Comparison of ENCODE assay signal across 8 cellular contexts in genomic region chr2:12456293-12457151, GRCh38.
A peak's percentile ranks its signal among the peaks of the same experiment; 100 is the strongest.
DNase-seq lines count a peak whose midpoint lies in the region; ATAC-seq and TF ChIP-seq lines count a peak whose summit lies in the region.

No MANE protein-coding gene starts in this region.

- peaks cover 6% of the 10 kb centered on the region for H3K36me3 Mint-ChIP-seq in activated naive CD8-positive, alpha-beta T cell

- no peak overlapping the region for H3K4me3 ChIP-seq in BJ (ENCODE audit: low read depth, low read length)
- peak overlapping the region in 1 of 2 donors; percentile 17 for H3K4me3 ChIP-seq in right atrium auricular region
- peak overlapping the region in 6 of 8 donors; percentile 17 to 65 (median 34) for H3K4me3 ChIP-seq in spleen

- H3K36me3 ChIP-seq in BJ (ENCODE audit: control insufficient read depth, insufficient read depth, low read length) (no peaks in the 10 kb centered on the region), right atrium auricular region (no peaks in the 10 kb centered on the region), spleen (no peaks in the 10 kb centered on the region)

- POLR2A ChIA-PET in BJ (lab: Charles Lee), result no interaction called here

- H3K27ac ChIP-seq in right atrium auricular region (peak overlapping the region; percentile 14 to 76), spleen (peak overlapping the region; percentile 50 to 90 (median 84))

- H3K9me3 ChIP-seq in right atrium auricular region (no peaks in the 10 kb centered on the region), spleen (peaks cover 0 to 4% (median 0%) of the 10 kb centered on the region in 8 donors)

- CTCF ChIA-PET in BJ (lab: Yijun Ruan, JAX), result interaction anchor here (0.6 kb wide), 1 partner anchor 83 kb away, joined by 3 read pairs; no protein-coding TSS in a partner anchor

- no peaks in the 10 kb centered on the region for H3K27me3 Mint-ChIP-seq in activated naive CD8-positive, alpha-beta T cell

- 6 to 18% (median 14%) methylated on average over 7 of the region's 7 CpGs for WGBS in spleen, 5 donors

- TF ChIP-seq CTCF in BJ (IDR thresholded peaks at IDR 0.05; ENCODE audit: insufficient read depth, low read depth, low read length) (no peak), right atrium auricular region (IDR thresholded peaks at IDR 0.05) (no peak), spleen (IDR thresholded peaks at IDR 0.05 in 8 of 11, conservative IDR thresholded peaks at IDR 0.05 in 3 of 11) (no peak)

- H3K27ac Mint-ChIP-seq in activated naive CD8-positive, alpha-beta T cell, result peak overlapping the region; percentile 93

- H3K4me3 Mint-ChIP-seq in activated naive CD8-positive, alpha-beta T cell, result peak overlapping the region; percentile 78

- H3K9me3 Mint-ChIP-seq in activated naive CD8-positive, alpha-beta T cell (ENCODE audit: low read depth), result peaks cover 7% of the 10 kb centered on the region

- H3K4me1 ChIP-seq in right atrium auricular region, result peaks cover 0 to 16% of the 10 kb centered on the region in 2 donors
- H3K4me1 ChIP-seq in spleen, result peaks cover 6 to 49% (median 25%) of the 10 kb centered on the region in 6 donors

- DNase-seq in BJ (ENCODE audit: low read depth) (peak; percentile 98), right atrium auricular region (ENCODE audit: low spot score) (peak; percentile 97), spleen (peak; percentile 93), NCI-H1436 (lab: John Stamatoyannopoulos, UW) (no peak)

- ATAC-seq in GM19372 (IDR thresholded peaks at IDR 0.05; ENCODE audit: low read depth, unreplicated experiment) (peak; percentile 100), HG03460 (IDR thresholded peaks at IDR 0.05; ENCODE audit: unreplicated experiment) (peak; percentile 87), SK-N-SH treated with all-trans-retinoic acid at 6 μM for 48 hours (peak; percentile 39; the same call in 1 of the 3 replicates)

- no peak for TF ChIP-seq POLR2A in spleen (IDR thresholded peaks at IDR 0.05)

- intact Hi-C loops in spleen (cut with DNase I; ENCODE audit: low total_unique reads), result no loop called here

- no peaks in the 10 kb centered on the region for H3K27me3 ChIP-seq in BJ (ENCODE audit: control insufficient read depth, insufficient read depth, low read length)
- H3K27me3 ChIP-seq in right atrium auricular region, result no peaks in the 10 kb centered on the region
- H3K27me3 ChIP-seq in spleen (replicated peaks in 1 of 7), result no peaks in the 10 kb centered on the region

- peaks cover 33% of the 10 kb centered on the region for H3K4me1 Mint-ChIP-seq in activated naive CD8-positive, alpha-beta T cell (ENCODE audit: low read depth)

TF ChIP-seq in SK-N-SH treated with all-trans-retinoic acid at 6 μM for 48 hours, 23 proteins besides CTCF, POLR2A, EP300 and RAD21:
- TF ChIP-seq CSRNP3 (CRISPR knock-in tag; IDR thresholded peaks at IDR 0.05), result no peak
- peak; percentile 73 for TF ChIP-seq ISL1 (CRISPR knock-in tag; IDR thresholded peaks at IDR 0.05)
- TF ChIP-seq BACH2 (CRISPR knock-in tag; IDR thresholded peaks at IDR 0.05; ENCODE audit: borderline replicate concordance), result no peak
- no peak for TF ChIP-seq PPARA (CRISPR knock-in tag; IDR thresholded peaks at IDR 0.05; ENCODE audit: borderline replicate concordance)

Comparison
In these comparisons a context has a peak if more than half of its experiments do, and no peak if none do; other contexts are left out.
1. ATAC-seq: peak in every context shown above with its lines; median percentile 100 in GM19372; 87 in HG03460; 39 in SK-N-SH treated with all-trans-retinoic acid at 6 μM for 48 hours.